ENCODE assay signal across 31 cellular contexts in the genomic region with DNA sequence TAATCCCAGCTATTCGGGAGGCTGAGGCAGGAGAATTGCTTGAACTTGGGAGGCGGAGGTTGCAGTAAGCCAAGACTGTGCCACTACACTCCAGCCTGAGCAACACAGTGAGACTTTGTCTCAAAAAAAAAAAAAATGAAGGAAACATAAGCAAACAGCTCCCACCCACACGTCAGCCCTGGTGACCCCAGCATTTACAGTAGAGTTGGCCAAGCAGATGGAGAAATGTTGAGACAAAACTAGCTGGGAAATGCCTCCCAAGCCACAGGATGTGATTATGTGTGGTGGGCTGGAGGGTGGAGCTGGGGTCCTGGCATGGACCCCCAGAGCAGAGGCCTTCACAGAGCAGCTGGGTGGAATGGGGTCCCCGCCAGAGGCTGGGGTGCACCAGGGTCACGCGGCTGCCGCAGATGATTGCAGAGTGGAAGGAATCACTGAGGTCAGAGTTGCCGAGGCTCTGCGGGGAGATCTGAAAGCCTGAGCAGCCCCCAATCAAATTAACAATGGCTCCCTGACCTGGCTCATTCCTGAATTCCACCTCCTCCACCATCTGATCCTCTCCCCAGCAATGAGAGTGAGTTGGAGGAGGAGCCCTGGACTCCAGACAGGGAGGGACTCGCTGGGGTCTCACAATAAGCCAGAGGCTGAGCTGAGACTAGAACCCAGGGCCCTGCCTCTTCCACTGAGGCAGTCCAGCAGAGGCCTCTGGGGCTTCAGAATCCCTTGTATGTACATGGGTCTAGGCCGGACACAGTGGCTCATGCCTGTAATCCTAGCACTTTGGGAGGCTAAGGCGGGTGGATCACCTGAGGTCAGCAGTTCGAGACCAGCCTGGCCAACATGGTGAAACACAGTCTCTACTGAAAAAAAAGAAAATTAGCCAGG. TPM values are rescaled to one million over a fixed set of nuclear protein-coding genes. Genes with fewer than 3 reads are reported as not detected.
DNase-seq lines count a peak whose midpoint lies in the region; TF ChIP-seq lines count a peak whose summit lies in the region.
"Had no signal": no experiment of that assay in that cellular context is flagged by ENCODE, and none has a peak within 500 bp of the region (broad histone marks: within the 10 kb centered on the region; RNA-seq: fewer than 3 reads in every experiment).

No MANE protein-coding gene starts in this region.

- H3K36me3 Mint-ChIP-seq in endothelial cell (ENCODE audit: low read depth, unreplicated experiment): no peaks in the 10 kb centered on the region
- H3K36me3 Mint-ChIP-seq: activated naive CD8-positive, alpha-beta T cell; IgD-negative memory B cell; memory B cell had no signal

- H3K9me3 Mint-ChIP-seq in endothelial cell (ENCODE audit: unreplicated experiment): no peaks in the 10 kb centered on the region
- H3K9me3 Mint-ChIP-seq: activated CD4-positive, alpha-beta memory T cell treated with anti-CD3 and anti-CD28 coated beads, Interleukin-2, amount 10 ng/mL, durations not matched to agents 7 days and 5 days; activated T-helper 2 cell treated with anti-CD3 and anti-CD28 coated beads, Interferon-gamma antibody, Interleukin-2, Interleukin-4, amounts not matched to agents 10 μg/mL and 5 μg/mL and 100 μg/mL, durations not matched to agents 14 hours and 24 hours and 36 hours; IgD-negative memory B cell; memory B cell had no signal

- CTCF ChIA-PET in RWPE1 (lab: Yijun Ruan, JAX): interaction anchor here (0.6 to 2.1 kb wide), 5 partner anchors 21 to 404 kb away, joined by 3 to 15 read pairs (median 5); no protein-coding TSS in a partner anchor

- TF ChIP-seq CTCF in RWPE1 (conservative IDR thresholded peaks at IDR 0.05; ENCODE audit: low read depth): no peak
- no peak for TF ChIP-seq CTCF in endothelial cell (IDR thresholded peaks at IDR 0.05; ENCODE audit: unreplicated experiment)

- peaks cover 6% of the 10 kb centered on the region for H3K27me3 Mint-ChIP-seq in endothelial cell (ENCODE audit: unreplicated experiment)
- H3K27me3 Mint-ChIP-seq: activated naive CD8-positive, alpha-beta T cell; progenitor cell of endocrine pancreas had no signal

- H3K27ac ChIP-seq in RWPE1: peak overlapping the region; percentile 77; the same call in 1 of the 2 replicates
- H3K27ac ChIP-seq: esophagus muscularis mucosa, right lobe of liver, tibial nerve had no signal

- POLR2A ChIA-PET in RWPE1 (lab: Yijun Ruan, JAX; ENCODE audit: low non-redundant PET): interaction anchor here (0.7 kb wide), 1 partner anchor 21 kb away, joined by 3 read pairs; no protein-coding TSS in a partner anchor

- DNase-seq in D341Med (ENCODE audit: low spot score) (peak; percentile 6), RWPE1 (ENCODE audit: low spot score) (no peak), iPS-NIHi11 (ENCODE audit: low spot score) (peak; percentile 9), posterior vena cava (ENCODE audit: low spot score) (peak; percentile 24), mucosa of gallbladder (ENCODE audit: low spot score) (no peak), endothelial cell (ENCODE audit: low spot score) (no peak), SHP77 treated with DMSO at 0.1 percent for 48 hours (lab: John Stamatoyannopoulos, UW) (no peak), AML-193 (lab: John Stamatoyannopoulos, UW) (no peak)
- DNase-seq: activated CD4-positive, alpha-beta memory T cell treated with anti-CD3 and anti-CD28 coated beads, Interleukin-2, amount 10 ng/mL, durations not matched to agents 7 days and 5 days; activated CD4-positive, alpha-beta T cell treated with anti-CD3 and anti-CD28 coated beads for 1 hour; activated CD8-positive, alpha-beta memory T cell treated with anti-CD3 and anti-CD28 coated beads, Interleukin-2, amount 50 U/mL, for 48 hours; anterior cingulate cortex; C1 segment of cervical spinal cord; DMS79; GDM1; heart right ventricle; left colon; NCI-H1436 treated with DMSO at 0.1 percent for 48 hours; NCI-H2107; NCI-H446 treated with DMSO at 0.1 percent for 48 hours; NCI-H774; SIG-M5; stimulated activated CD4-positive, alpha-beta T cell treated with anti-CD3 and anti-CD28 coated beads, Interleukin-4, amount 100 ng/mL, for 1 hour had no signal

- no peak overlapping the region for H3K4me3 Mint-ChIP-seq in endothelial cell (ENCODE audit: unreplicated experiment)
- H3K4me3 Mint-ChIP-seq: activated CD4-positive, alpha-beta memory T cell treated with anti-CD3 and anti-CD28 coated beads, Interleukin-2, amount 10 ng/mL, durations not matched to agents 7 days and 5 days; activated naive CD8-positive, alpha-beta T cell; memory B cell had no signal

- intact Hi-C loops in posterior vena cava (cut with DNase I): no loop called here

- no peak overlapping the region for H3K27ac Mint-ChIP-seq in endothelial cell (ENCODE audit: unreplicated experiment)
- H3K27ac Mint-ChIP-seq: activated CD4-positive, alpha-beta memory T cell treated with anti-CD3 and anti-CD28 coated beads, Interleukin-2, amount 10 ng/mL, durations not matched to agents 7 days and 5 days; activated naive CD8-positive, alpha-beta T cell; activated T-helper 2 cell treated with anti-CD3 and anti-CD28 coated beads, Interferon-gamma antibody, Interleukin-2, Interleukin-4, amounts not matched to agents 10 μg/mL and 5 μg/mL and 100 μg/mL, durations not matched to agents 14 hours and 24 hours and 36 hours; IgD-negative memory B cell; memory B cell; progenitor cell of endocrine pancreas had no signal

- H3K4me1 Mint-ChIP-seq in endothelial cell (ENCODE audit: unreplicated experiment): peaks cover 8% of the 10 kb centered on the region
- H3K4me1 Mint-ChIP-seq: activated CD4-positive, alpha-beta memory T cell treated with anti-CD3 and anti-CD28 coated beads, Interleukin-2, amount 10 ng/mL, durations not matched to agents 7 days and 5 days had no signal

RNA-seq across cellular contexts. Expression of gene TGM2, which starts 34.7 kb away (rescaled TPM):
- total RNA-seq in posterior vena cava: 100 to 1,000 TPM; 442 to 500 TPM
- 389 TPM for total RNA-seq in mucosa of gallbladder
- 216 TPM for total RNA-seq in endothelial cell (ENCODE audit: unreplicated experiment)
- total RNA-seq: activated T-helper 2 cell treated with anti-CD3 and anti-CD28 coated beads, Interferon-gamma antibody, Interleukin-2, Interleukin-4, amounts not matched to agents 10 μg/mL and 5 μg/mL and 100 μg/mL, durations not matched to agents 14 hours and 24 hours and 36 hours had no signal

Comparison
In these comparisons a context has a peak if more than half of its experiments do, and no peak if none do; other contexts are left out.
1. DNase-seq: peak in D341Med (single experiment), iPS-NIHi11 (single experiment) and posterior vena cava (single experiment); none in RWPE1 (single experiment), mucosa of gallbladder (single experiment), endothelial cell (single experiment), SHP77 treated with DMSO at 0.1 percent for 48 hours (single experiment) and AML-193 (0 of 2).